ENCODE assay signal across 10 cellular contexts in genomic region chr5:172886974-172887491, GRCh38. TPM values are rescaled to one million over a fixed set of nuclear protein-coding genes. Genes with fewer than 3 reads are reported as not detected.
A peak's percentile ranks its signal among the peaks of the same experiment; 100 is the strongest.
DNase-seq lines count a peak whose midpoint lies in the region; ATAC-seq and TF ChIP-seq lines count a peak whose summit lies in the region.
"Had no signal": no experiment of that assay in that cellular context is flagged by ENCODE, and none has a peak within 500 bp of the region (broad histone marks: within the 10 kb centered on the region; RNA-seq: fewer than 3 reads in every experiment).

No MANE protein-coding gene starts in this region.

- H3K27ac Mint-ChIP-seq in Calu3 (ENCODE audit: unreplicated experiment): no peak overlapping the region

- no peak for ATAC-seq in GM19023 (IDR thresholded peaks at IDR 0.05; ENCODE audit: unreplicated experiment)
- ATAC-seq: PC-3 had no signal

- no peak overlapping the region for H3K4me3 Mint-ChIP-seq in Calu3 (ENCODE audit: low read depth, unreplicated experiment)

- H3K36me3 Mint-ChIP-seq in Calu3 (ENCODE audit: insufficient read depth, unreplicated experiment): peaks cover 21% of the 10 kb centered on the region

- CTCF ChIA-PET in Calu3 (lab: Charles Lee): no interaction called here

- H3K9me3 Mint-ChIP-seq in Calu3 (ENCODE audit: low read depth, unreplicated experiment): no peaks in the 10 kb centered on the region
- H3K9me3 Mint-ChIP-seq: CD8-positive, alpha-beta memory T cell had no signal

- peaks cover 15% of the 10 kb centered on the region for H3K4me1 Mint-ChIP-seq in Calu3 (ENCODE audit: low read depth, unreplicated experiment)

- no peak overlapping the region for H3K4me3 ChIP-seq in fibroblast of villous mesenchyme (ENCODE audit: low read depth, low read length)

- intact Hi-C loops in Calu3 (cut with micrococcal nuclease; ENCODE audit: unreplicated experiment): no loop called here

- H3K27me3 Mint-ChIP-seq in Calu3 (ENCODE audit: unreplicated experiment): no peaks in the 10 kb centered on the region
- H3K27me3 Mint-ChIP-seq: CD8-positive, alpha-beta memory T cell had no signal

- DNase-seq in AG09319 (ENCODE audit: extremely low read depth, low read depth) (peak; percentile 62), SKM-1 (lab: John Stamatoyannopoulos, UW; ENCODE audit: unreplicated experiment) (peak; percentile 92), fibroblast of villous mesenchyme (ENCODE audit: low read depth) (peak; percentile 98), non-pigmented ciliary epithelial cell (ENCODE audit: low read depth) (peak; percentile 91), NCI-H1417 (lab: John Stamatoyannopoulos, UW) (no peak), Calu3 (no peak)
- DNase-seq in effector CD4-positive, alpha-beta T cell: no peak
- DNase-seq: CD8-positive, alpha-beta memory T cell had no signal

- no TSS peak for BruUV-seq in Calu3 (replicated peaks; lab: Mats Ljungman, UMichigan)

- TF ChIP-seq CTCF in AG09319 (IDR thresholded peaks at IDR 0.05; ENCODE audit: low read depth, low read length): no peak
- no peak for TF ChIP-seq CTCF in fibroblast of villous mesenchyme (IDR thresholded peaks at IDR 0.05; ENCODE audit: insufficient read depth, low read depth, low read length)
- no peak for TF ChIP-seq CTCF in Calu3 (IDR thresholded peaks at IDR 0.05; ENCODE audit: unreplicated experiment)

RNA-seq across cellular contexts. Expression of gene ERGIC1, which starts 53.0 kb away (rescaled TPM):
- 89.5 and 139 TPM in 2 replicates for total RNA-seq in fibroblast of villous mesenchyme
- 231 and 235 TPM in 2 replicates for total RNA-seq in Calu3 (2022)

Comparison
In these comparisons a context has a peak if more than half of its experiments do, and no peak if none do; other contexts are left out.
1. DNase-seq: peak in AG09319 (single experiment), SKM-1 (single experiment), fibroblast of villous mesenchyme (single experiment) and non-pigmented ciliary epithelial cell (single experiment); none in NCI-H1417 (0 of 3), effector CD4-positive, alpha-beta T cell (single experiment) and Calu3 (single experiment).